In genomic region chr1:37480125-37480466, GRCh38 we compare ENCODE assay signal across 8 cellular contexts. TPM values are rescaled to one million over a fixed set of nuclear protein-coding genes. Genes with fewer than 3 reads are reported as not detected.
DNase-seq lines count a peak whose midpoint lies in the region; ATAC-seq and TF ChIP-seq lines count a peak whose summit lies in the region.

No MANE protein-coding gene starts in this region.

- H3K9me3 ChIP-seq in naive thymus-derived CD4-positive, alpha-beta T cell (ENCODE audit: control insufficient read depth in 2 of 3, low read length in 3 of 3) = no peaks in the 10 kb centered on the region

- no peaks in the 10 kb centered on the region for H3K9me3 Mint-ChIP-seq in naive thymus-derived CD4-positive, alpha-beta T cell

- H3K79me2 ChIP-seq in KMS-11 (ENCODE audit: insufficient read depth, low read depth) = peaks cover 52% of the 10 kb centered on the region

- H3K36me3 Mint-ChIP-seq in naive thymus-derived CD4-positive, alpha-beta T cell = peaks cover 6 to 67% (median 13%) of the 10 kb centered on the region in 5 donors

- H3K27ac ChIP-seq in KMS-11 (peak overlapping the region; percentile 88), caudate nucleus (ENCODE audit: low read depth, low read length) (peak overlapping the region; percentile 62)
- H3K27ac ChIP-seq in naive thymus-derived CD4-positive, alpha-beta T cell (ENCODE audit: low read depth, low read length) = peak overlapping the region; percentile 95

- intact Hi-C loops in naive thymus-derived CD4-positive, alpha-beta T cell (cut with micrococcal nuclease) = no loop called here

- peak overlapping the region; percentile 99 for H3K4me2 ChIP-seq in KMS-11

- TF ChIP-seq CTCF in AG04449 (IDR thresholded peaks at IDR 0.05; ENCODE audit: insufficient read depth, low read length, missing control alignments) (no peak), KMS-11 (conservative IDR thresholded peaks at IDR 0.05; ENCODE audit: low read depth, low read length) (no peak), GM10248 (IDR thresholded peaks at IDR 0.05; ENCODE audit: control extremely low read depth, extremely low read depth, low read depth, missing control alignments) (no peak)

- H3K4me1 Mint-ChIP-seq in naive thymus-derived CD4-positive, alpha-beta T cell = peaks cover 21 to 50% (median 34%) of the 10 kb centered on the region in 7 donors

- H3K4me1 ChIP-seq in KMS-11 (ENCODE audit: low read depth, poor library complexity, severe bottlenecking) = peaks cover 33% of the 10 kb centered on the region
- H3K4me1 ChIP-seq in naive thymus-derived CD4-positive, alpha-beta T cell (ENCODE audit: control insufficient read depth in 2 of 2, insufficient read depth in 2 of 2, low read length in 2 of 2) = peaks cover 26% of the 10 kb centered on the region in 2 donors

- peak overlapping the region; percentile 62; the same call in 1 of the 2 replicates for H3K9ac ChIP-seq in KMS-11

- CTCF ChIA-PET in AG04449 (lab: Yijun Ruan, JAX) = interaction anchor here (2.0 kb wide), 1 partner anchor 202 kb away, joined by 5 read pairs; no protein-coding TSS in a partner anchor
- CTCF ChIA-PET in naive thymus-derived CD4-positive, alpha-beta T cell (lab: Charles Lee) = interaction anchor here (0.6 to 3.0 kb wide), 3 partner anchors 22 to 27 kb away, joined by 3 to 15 read pairs (median 3); no protein-coding TSS in a partner anchor
- CTCF ChIA-PET in GM10248 (lab: Yijun Ruan, JAX) = interaction anchor here (1.2 to 10.9 kb wide), 3 partner anchors 8 to 22 kb away, joined by 6 to 142 read pairs (median 105); no protein-coding TSS in a partner anchor

- H3K27me3 ChIP-seq in KMS-11 (ENCODE audit: insufficient read depth, low read depth) = no peaks in the 10 kb centered on the region
- H3K27me3 ChIP-seq in naive thymus-derived CD4-positive, alpha-beta T cell (ENCODE audit: control insufficient read depth in 2 of 2, insufficient read depth in 2 of 2, low read length in 2 of 2) = no peaks in the 10 kb centered on the region

- DNase-seq in AG04449 (ENCODE audit: low read depth, low spot score) (no peak), caudate nucleus (lab: John Stamatoyannopoulos, UW) (no peak), NCI-H2227 (lab: John Stamatoyannopoulos, UW; ENCODE audit: unreplicated experiment) (no peak), GM10248 (ENCODE audit: extremely low spot score) (no peak), GM19240 (ENCODE audit: insufficient read length, low spot score) (no peak), CD1c-positive myeloid dendritic cell (ENCODE audit: extremely low spot score) (no peak)
- no peak for DNase-seq in naive thymus-derived CD4-positive, alpha-beta T cell

- no peak for ATAC-seq in naive thymus-derived CD4-positive, alpha-beta T cell

- peak overlapping the region; percentile 30 to 99 (median 98) for H3K27ac Mint-ChIP-seq in naive thymus-derived CD4-positive, alpha-beta T cell

- no peak overlapping the region for H2AFZ ChIP-seq in KMS-11 (ENCODE audit: low read depth)

- peak overlapping the region; percentile 45 to 99 (median 96) for H3K4me3 Mint-ChIP-seq in naive thymus-derived CD4-positive, alpha-beta T cell

- H4K20me1 ChIP-seq in KMS-11 (ENCODE audit: insufficient read depth) = 0 out of 2 replicates have a peak, but pooled peaks cover 3% of the 10 kb centered on the region

- H3K4me3 ChIP-seq in AG04449 (ENCODE audit: low read depth, low read length) (peak overlapping the region; percentile 48), KMS-11 (IDR thresholded peaks at IDR 0.05; ENCODE audit: insufficient read depth, low read depth, low read length) (no peak overlapping the region)
- H3K4me3 ChIP-seq in naive thymus-derived CD4-positive, alpha-beta T cell (ENCODE audit: low read length) = peak overlapping the region; percentile 87

- POLR2A ChIA-PET in AG04449 (lab: Yijun Ruan, JAX) = interaction anchor here (0.8 kb wide), 1 partner anchor 210 kb away, joined by 3 read pairs; a partner anchor contains a TSS
- POLR2A ChIA-PET in naive thymus-derived CD4-positive, alpha-beta T cell (lab: Charles Lee) = interaction anchor here (0.7 to 4.5 kb wide), 5 partner anchors 9 to 963 kb away, joined by 3 to 52 read pairs (median 4); partner anchors contain the start of gene MEAF6
- POLR2A ChIA-PET in GM10248 (lab: Yijun Ruan, JAX) = no interaction called here

- H3K36me3 ChIP-seq in KMS-11 (ENCODE audit: insufficient read depth) = peaks cover 3% of the 10 kb centered on the region; the same call in 1 of the 2 replicates
- peaks cover 16 to 67% (median 39%) of the 10 kb centered on the region in 3 experiments for H3K36me3 ChIP-seq in naive thymus-derived CD4-positive, alpha-beta T cell (ENCODE audit: control insufficient read depth in 2 of 3, insufficient read depth in 3 of 3, low read length in 3 of 3)

- no peaks in the 10 kb centered on the region for H3K27me3 Mint-ChIP-seq in naive thymus-derived CD4-positive, alpha-beta T cell

RNA-seq across cellular contexts. Expression of gene ZC3H12A, which starts 5.7 kb away (rescaled TPM):
- total RNA-seq in naive thymus-derived CD4-positive, alpha-beta T cell = 100 to 1,000 TPM in 2 of 5 experiments, 10 to 100 TPM in 3; 35.0 to 122 (median 46.7) TPM
- polyA plus RNA-seq in naive thymus-derived CD4-positive, alpha-beta T cell = 1 to 10 TPM; 4.4 to 4.7 TPM

RNA-seq across cellular contexts. Expression of gene MEAF6, which starts 34.5 kb away (rescaled TPM):
- total RNA-seq in naive thymus-derived CD4-positive, alpha-beta T cell = 10 to 100 TPM; 45.0 to 89.5 (median 57.7) TPM
- 100 to 1,000 TPM; 117 to 138 TPM for polyA plus RNA-seq in naive thymus-derived CD4-positive, alpha-beta T cell
